Comparison of ENCODE assay signal across 13 cellular contexts in the genomic region with DNA sequence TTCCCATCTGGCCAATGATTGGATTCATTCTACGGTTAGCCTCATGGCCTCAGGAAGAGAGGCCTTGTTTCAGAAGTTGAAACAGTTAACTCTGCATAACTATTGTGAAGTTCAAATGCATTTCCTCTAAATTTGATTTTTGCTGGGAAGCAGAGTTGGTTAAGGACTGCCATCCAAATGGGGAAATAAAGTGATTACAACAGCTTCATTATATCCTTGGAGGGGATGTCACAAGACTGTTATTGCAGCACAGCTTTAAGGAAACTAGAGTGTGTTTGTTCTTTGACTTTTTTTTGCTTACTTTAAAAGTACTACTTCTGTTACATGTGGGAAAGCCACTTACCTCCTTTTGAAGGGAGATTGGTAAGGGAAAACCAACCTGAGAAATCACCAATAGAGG.
DNase-seq lines count a peak whose midpoint lies in the region; ATAC-seq and TF ChIP-seq lines count a peak whose summit lies in the region.
"Had no signal": no experiment of that assay in that cellular context is flagged by ENCODE, and none has a peak within 500 bp of the region (broad histone marks: within the 10 kb centered on the region; RNA-seq: fewer than 3 reads in every experiment).

No MANE protein-coding gene starts in this region.

- peaks cover 0 to 5% of the 10 kb centered on the region in 2 donors for H3K36me3 ChIP-seq in gastroesophageal sphincter

- peak; percentile 84 for ATAC-seq in gastroesophageal sphincter
- ATAC-seq in sciatic nerve = peak; percentile 93
- ATAC-seq in GM18867 (IDR thresholded peaks at IDR 0.05; ENCODE audit: unreplicated experiment) = no peak
- ATAC-seq: foreskin keratinocyte had no signal

- H3K27me3 ChIP-seq in gastroesophageal sphincter = no peaks in the 10 kb centered on the region
- H3K27me3 ChIP-seq: foreskin keratinocyte had no signal

- peaks cover 26 to 69% (median 36%) of the 10 kb centered on the region in 3 donors for H3K4me1 ChIP-seq in gastroesophageal sphincter
- H3K4me1 ChIP-seq: foreskin keratinocyte had no signal

- peak overlapping the region; percentile 68 to 78 (median 75) for H3K27ac ChIP-seq in gastroesophageal sphincter
- H3K27ac ChIP-seq: foreskin keratinocyte had no signal

- no peak for TF ChIP-seq EP300 in gastroesophageal sphincter (IDR thresholded peaks at IDR 0.05)

- H3K4me3 ChIP-seq in gastroesophageal sphincter = peak overlapping the region in 1 of 2 donors; percentile 7

- intact Hi-C loops in sciatic nerve (cut with DNase I) = no loop called here

- no peak for TF ChIP-seq POLR2A in gastroesophageal sphincter (IDR thresholded peaks at IDR 0.05)

- peak; percentile 91 for DNase-seq in CD1c-positive myeloid dendritic cell (ENCODE audit: extremely low spot score)
- DNase-seq in SIG-M5 (lab: John Stamatoyannopoulos, UW) = peak; percentile 48
- DNase-seq in sciatic nerve (ENCODE audit: low spot score) = no peak
- no peak for DNase-seq in GDM1 (lab: John Stamatoyannopoulos, UW)
- no peak for DNase-seq in putamen (ENCODE audit: low spot score)
- no peak for DNase-seq in DMS53 (lab: John Stamatoyannopoulos, UW)
- DNase-seq: activated CD4-positive, alpha-beta T cell treated with anti-CD3 and anti-CD28 coated beads, Interleukin-2, amount 10 ng/mL, durations not matched to agents 24 days and 14 days; amniotic stem cell; COR-L47; foreskin keratinocyte; NCI-H1436 had no signal

- TF ChIP-seq CTCF in gastroesophageal sphincter (IDR thresholded peaks at IDR 0.05) = no peak

- no peaks in the 10 kb centered on the region for H3K9me3 ChIP-seq in gastroesophageal sphincter

- whole genome bisulfite sequencing in gastroesophageal sphincter (ENCODE audit: low coverage in 1 of 2), 2 donors = 70% methylated on average over 1 of the region's 1 CpG; no CpG with 5 or more reads in 1 of the 2 donors

Comparison
In these comparisons a context has a peak if more than half of its experiments do, and no peak if none do; other contexts are left out.
1. DNase-seq: peak in CD1c-positive myeloid dendritic cell (single experiment) and SIG-M5 (single experiment); none in sciatic nerve (single experiment), GDM1 (single experiment), putamen (single experiment) and DMS53 (single experiment).